In genomic region chr10:21507066-21507669, GRCh38 we compare ENCODE assay signal across 27 cellular contexts. TPM values are rescaled to one million over a fixed set of nuclear protein-coding genes. Genes with fewer than 3 reads are reported as not detected.
DNase-seq lines count a peak whose midpoint lies in the region; FAIRE-seq and TF ChIP-seq lines count a peak whose summit lies in the region.
"Had no signal": no experiment of that assay in that cellular context is flagged by ENCODE, and none has a peak within 500 bp of the region (broad histone marks: within the 10 kb centered on the region; RNA-seq: fewer than 3 reads in every experiment).

No MANE protein-coding gene starts in this region.

- no peak for TF ChIP-seq CTCF in glutamatergic neuron (IDR thresholded peaks at IDR 0.05; ENCODE audit: partially characterized antibody, unreplicated experiment)
- TF ChIP-seq CTCF in mesothelial cell of epicardium (IDR thresholded peaks at IDR 0.05; ENCODE audit: unreplicated experiment) = no peak
- no peak for TF ChIP-seq CTCF in type B pancreatic cell (conservative IDR thresholded peaks at IDR 0.05)

- DNase-seq in NCI-H82 (lab: John Stamatoyannopoulos, UW) (peak; percentile 41), NCI-H82 treated with DMSO at 0.1 percent for 48 hours (lab: John Stamatoyannopoulos, UW; ENCODE audit: unreplicated experiment) (no peak), glutamatergic neuron (peak; percentile 18), mesothelial cell of epicardium (ENCODE audit: low spot score in 2 of 2, unreplicated experiment in 2 of 2) (no peak), type B pancreatic cell (ENCODE audit: extremely low spot score, unreplicated experiment) (no peak), globus pallidus (ENCODE audit: low spot score) (no peak), head of caudate nucleus (no peak), GM12892 (ENCODE audit: insufficient read length) (no peak)
- DNase-seq: activated CD4-positive, alpha-beta T cell treated with anti-CD3 and anti-CD28 coated beads for 48 hours; activated naive CD8-positive, alpha-beta T cell treated with anti-CD3 and anti-CD28 coated beads, Interleukin-2, amount 10 ng/mL, durations not matched to agents 7 days and 5 days; body of pancreas; colonic mucosa; heart right ventricle; mammary epithelial cell; naive B cell; NCI-H1105 treated with DMSO at 0.1 percent for 48 hours; NCI-H2107; NCI-H510A; Right ventricle myocardium superior; stimulated activated naive CD8-positive, alpha-beta T cell treated with anti-CD3 and anti-CD28 coated beads, Interleukin-15, Interleukin-2, amounts not matched to agents 100 U/mL and 50 U/mL, for 24 hours; SW 1271; tibial artery had no signal

- no peak for TF ChIP-seq POLR2A in GM12892 (IDR thresholded peaks at IDR 0.05; ENCODE audit: low read depth, low read length)

- intact Hi-C loops in head of caudate nucleus (cut with DNase I) = no loop called here

- H3K4me1 Mint-ChIP-seq in glutamatergic neuron (ENCODE audit: low read depth, unreplicated experiment) (peaks cover 47% of the 10 kb centered on the region), mesothelial cell of epicardium (peaks cover 54% of the 10 kb centered on the region), type B pancreatic cell (ENCODE audit: unreplicated experiment) (peaks cover 62% of the 10 kb centered on the region)
- H3K4me1 Mint-ChIP-seq: activated naive CD8-positive, alpha-beta T cell treated with anti-CD3 and anti-CD28 coated beads, Interleukin-2, amount 10 ng/mL, durations not matched to agents 7 days and 5 days; activated T-helper 17 cell treated with anti-CD3 and anti-CD28 coated beads, Interleukin-2, amount 50 U/mL, for 72 hours; naive B cell had no signal

- H3K36me3 Mint-ChIP-seq in glutamatergic neuron (ENCODE audit: unreplicated experiment) (no peaks in the 10 kb centered on the region), mesothelial cell of epicardium (no peaks in the 10 kb centered on the region), type B pancreatic cell (no peaks in the 10 kb centered on the region)
- H3K36me3 Mint-ChIP-seq: activated naive CD8-positive, alpha-beta T cell treated with anti-CD3 and anti-CD28 coated beads, Interleukin-2, amount 10 ng/mL, durations not matched to agents 7 days and 5 days; naive B cell had no signal

- peak overlapping the region; percentile 84 for H3K4me3 Mint-ChIP-seq in glutamatergic neuron (ENCODE audit: unreplicated experiment)
- no peak overlapping the region for H3K4me3 Mint-ChIP-seq in mesothelial cell of epicardium
- H3K4me3 Mint-ChIP-seq in type B pancreatic cell = peak overlapping the region; percentile 70
- H3K4me3 Mint-ChIP-seq: activated naive CD8-positive, alpha-beta T cell treated with anti-CD3 and anti-CD28 coated beads, Interleukin-2, amount 10 ng/mL, durations not matched to agents 7 days and 5 days; activated T-helper 17 cell treated with anti-CD3 and anti-CD28 coated beads, Interleukin-2, amount 50 U/mL, for 72 hours; naive B cell had no signal

- H3K9me3 Mint-ChIP-seq in glutamatergic neuron (ENCODE audit: unreplicated experiment) = peaks cover 3% of the 10 kb centered on the region
- H3K9me3 Mint-ChIP-seq in mesothelial cell of epicardium = no peaks in the 10 kb centered on the region
- H3K9me3 Mint-ChIP-seq in type B pancreatic cell = no peaks in the 10 kb centered on the region
- H3K9me3 Mint-ChIP-seq: activated naive CD8-positive, alpha-beta T cell treated with anti-CD3 and anti-CD28 coated beads, Interleukin-2, amount 10 ng/mL, durations not matched to agents 7 days and 5 days; activated T-helper 17 cell treated with anti-CD3 and anti-CD28 coated beads, Interleukin-2, amount 50 U/mL, for 72 hours; naive B cell had no signal

- H3K27me3 Mint-ChIP-seq in glutamatergic neuron (ENCODE audit: unreplicated experiment) (peaks cover 12% of the 10 kb centered on the region), mesothelial cell of epicardium (ENCODE audit: low read depth) (no peaks in the 10 kb centered on the region), type B pancreatic cell (peaks cover 11% of the 10 kb centered on the region)

- H3K27ac Mint-ChIP-seq in glutamatergic neuron (ENCODE audit: unreplicated experiment) (peak overlapping the region; percentile 97), mesothelial cell of epicardium (peak overlapping the region; percentile 84), type B pancreatic cell (peak overlapping the region; percentile 91)
- H3K27ac Mint-ChIP-seq: activated naive CD8-positive, alpha-beta T cell treated with anti-CD3 and anti-CD28 coated beads, Interleukin-2, amount 10 ng/mL, durations not matched to agents 7 days and 5 days; activated T-helper 17 cell treated with anti-CD3 and anti-CD28 coated beads, Interleukin-2, amount 50 U/mL, for 72 hours; naive B cell had no signal

- FAIRE-seq in GM12892 (lab: Jason Lieb, UNC) = no peak
- FAIRE-seq: H54, HTR-8/SVneo, TTC549 had no signal

RNA-seq across cellular contexts. Expression of gene SKIDA1, which starts 18.3 kb away (rescaled TPM):
- total RNA-seq in glutamatergic neuron (ENCODE audit: unreplicated experiment) (1.3 TPM), mesothelial cell of epicardium (9.7 to 10.4 TPM (median 9.7 TPM) in 3 replicates), type B pancreatic cell (ENCODE audit: low replicate concordance) (9.6 and 24.3 TPM in 2 replicates)
- polyA plus RNA-seq in GM12892 (2012; ENCODE audit: missing spikeins) = 0.17 TPM
- total RNA-seq: OCI-LY7 had no signal

RNA-seq across cellular contexts. Expression of gene MLLT10, which starts 26.9 kb away (rescaled TPM):
- 50.9 TPM for total RNA-seq in glutamatergic neuron (ENCODE audit: unreplicated experiment)
- total RNA-seq in mesothelial cell of epicardium = 56.1 to 64.4 TPM (median 62.5 TPM) in 3 replicates
- 45.8 and 46.8 TPM in 2 replicates for total RNA-seq in type B pancreatic cell (ENCODE audit: low replicate concordance)
- polyA plus RNA-seq in GM12892 (2012; ENCODE audit: missing spikeins) = 31.1 TPM

Comparison
In these comparisons a context has a peak if more than half of its experiments do, and no peak if none do; other contexts are left out.
1. DNase-seq: peak in NCI-H82 (single experiment) and glutamatergic neuron (single experiment); none in NCI-H82 treated with DMSO at 0.1 percent for 48 hours (single experiment), mesothelial cell of epicardium (0 of 2), type B pancreatic cell (single experiment), globus pallidus (single experiment), head of caudate nucleus (0 of 42) and GM12892 (single experiment).
2. Peak in every context shown above with its lines, with median percentiles within 50 percentile points of each other: H3K27ac Mint-ChIP-seq.